8 cellular contexts compared by ENCODE assay signal in genomic region chr20:36754656-36755222, GRCh38. TPM values are rescaled to one million over a fixed set of nuclear protein-coding genes. Genes with fewer than 3 reads are reported as not detected.
DNase-seq lines count a peak whose midpoint lies in the region; ATAC-seq, FAIRE-seq and TF ChIP-seq lines count a peak whose summit lies in the region.

No MANE protein-coding gene starts in this region.

- ATAC-seq in gastroesophageal sphincter = peak; percentile 90
- ATAC-seq in omental fat pad (ENCODE audit: low FRiP score) = peak; percentile 76
- ATAC-seq in HG03280 (IDR thresholded peaks at IDR 0.05; ENCODE audit: unreplicated experiment) = no peak
- no peak for ATAC-seq in HG02885 (IDR thresholded peaks at IDR 0.05; ENCODE audit: poor library complexity, unreplicated experiment)

- no peak overlapping the region for H3K4me2 ChIP-seq in OCI-LY7 (ENCODE audit: low read length)

- H3K27me3 Mint-ChIP-seq in Calu3 (ENCODE audit: unreplicated experiment) = no peaks in the 10 kb centered on the region

- no peak overlapping the region for H3K27ac Mint-ChIP-seq in Calu3 (ENCODE audit: unreplicated experiment)

- peaks cover 17% of the 10 kb centered on the region for H3K36me3 Mint-ChIP-seq in Calu3 (ENCODE audit: insufficient read depth, unreplicated experiment)

- WGBS in gastroesophageal sphincter (ENCODE audit: low coverage in 1 of 2), 2 donors = 0 to 6% methylated on average over 1 to 2 of the region's 2 CpGs

- TF ChIP-seq CTCF in Calu3 (IDR thresholded peaks at IDR 0.05; ENCODE audit: unreplicated experiment) = peak; percentile 74
- peak; percentile 89 for TF ChIP-seq CTCF in OCI-LY7 (conservative IDR thresholded peaks at IDR 0.05; ENCODE audit: low read length)
- TF ChIP-seq CTCF in gastroesophageal sphincter (IDR thresholded peaks at IDR 0.05) = peak; percentile 56 to 86 (median 78)
- TF ChIP-seq CTCF in omental fat pad (IDR thresholded peaks at IDR 0.05) = no peak

- no peak overlapping the region for H2AFZ ChIP-seq in OCI-LY7 (ENCODE audit: low read length)

- no peaks in the 10 kb centered on the region for H3K9me3 Mint-ChIP-seq in Calu3 (ENCODE audit: low read depth, unreplicated experiment)

- CTCF ChIA-PET in Calu3 (lab: Charles Lee) = interaction anchor here (0.5 to 1.4 kb wide), 16 partner anchors 8 to 263 kb away, joined by 3 to 14 read pairs (median 3); partner anchors contain the start of genes DSN1, NDRG3, RAB5IF and TGIF2
- CTCF ChIA-PET in OCI-LY7 (lab: Charles Lee; ENCODE audit: unreplicated experiment) = interaction anchor here (0.9 to 1.7 kb wide), 4 partner anchors 9 to 142 kb away, joined by 3 to 10 read pairs (median 6); partner anchors contain the start of gene NDRG3

- peak; percentile 83 for FAIRE-seq in HTR-8/SVneo (lab: Jason Lieb, UNC)

- no peaks in the 10 kb centered on the region for H3K4me1 Mint-ChIP-seq in Calu3 (ENCODE audit: low read depth, unreplicated experiment)

- H3K79me2 ChIP-seq in OCI-LY7 (ENCODE audit: insufficient read depth, low read depth, low read length) = no peaks in the 10 kb centered on the region

- H3K27ac ChIP-seq in OCI-LY7 (ENCODE audit: low read depth, low read length, poor library complexity, severe bottlenecking) = peak overlapping the region; percentile 23
- H3K27ac ChIP-seq in gastroesophageal sphincter = peak overlapping the region in 3 of 4 donors; percentile 26 to 55 (median 28)

- peaks cover 89% of the 10 kb centered on the region for H3K36me3 ChIP-seq in OCI-LY7 (ENCODE audit: insufficient read depth, low read length)
- H3K36me3 ChIP-seq in gastroesophageal sphincter = peaks cover 0 to 41% of the 10 kb centered on the region in 2 donors

- H3K27me3 ChIP-seq in gastroesophageal sphincter = no peaks in the 10 kb centered on the region

- no peak for TF ChIP-seq EP300 in gastroesophageal sphincter (IDR thresholded peaks at IDR 0.05)

- no peaks in the 10 kb centered on the region for H4K20me1 ChIP-seq in OCI-LY7 (ENCODE audit: insufficient read depth, low read length)

- POLR2A ChIA-PET in OCI-LY7 (lab: Charles Lee) = interaction anchor here (0.9 to 1.7 kb wide), 2 partner anchors 9 to 17 kb away, joined by 3 to 6 read pairs; partner anchors contain the start of gene NDRG3

- H3K4me1 ChIP-seq in OCI-LY7 (ENCODE audit: insufficient read depth, low read length, poor library complexity, severe bottlenecking) (peaks cover 31% of the 10 kb centered on the region), gastroesophageal sphincter (peaks cover 0 to 11% (median 0%) of the 10 kb centered on the region in 3 donors)

- intact Hi-C loops in Calu3 (cut with micrococcal nuclease; ENCODE audit: unreplicated experiment) = loop anchor here (1.0 kb wide), 2 partner anchors 88 to 142 kb away; no protein-coding TSS in a partner anchor
- intact Hi-C loops in OCI-LY7 (cut with micrococcal nuclease; ENCODE audit: unreplicated experiment) = loop anchor here (1.0 to 5.0 kb wide), 2 partner anchors 142 to 247 kb away; no protein-coding TSS in a partner anchor

- H3K9me3 ChIP-seq in OCI-LY7 (ENCODE audit: low read length) (no peaks in the 10 kb centered on the region), gastroesophageal sphincter (no peaks in the 10 kb centered on the region)

- no peak overlapping the region for H3K4me3 Mint-ChIP-seq in Calu3 (ENCODE audit: low read depth, unreplicated experiment)

- no peaks in the 10 kb centered on the region for H3K9me2 ChIP-seq in OCI-LY7 (ENCODE audit: insufficient read depth, low read length)

- BruUV-seq in Calu3 (replicated peaks; lab: Mats Ljungman, UMichigan) (no TSS peak), OCI-LY7 (replicated peaks; lab: Mats Ljungman, UMichigan) (no TSS peak)

- H3K4me3 ChIP-seq in OCI-LY7 (ENCODE audit: low read depth, low read length, poor library complexity, severe bottlenecking) = no peak overlapping the region
- H3K4me3 ChIP-seq in gastroesophageal sphincter = no peak overlapping the region

- TF ChIP-seq POLR2A in gastroesophageal sphincter (IDR thresholded peaks at IDR 0.05) = no peak

- peak; percentile 65 for DNase-seq in Calu3
- peak; percentile 79 for DNase-seq in HTR-8/SVneo (ENCODE audit: insufficient read length, low spot score)
- peak; percentile 74 for DNase-seq in OCI-LY7 (ENCODE audit: low spot score)
- DNase-seq in activated effector memory CD4-positive, alpha-beta T cell treated with anti-CD3 and anti-CD28 coated beads, Interleukin-2, amount 50 U/mL, for 16 hours = peak; percentile 69
- no peak for DNase-seq in omental fat pad (ENCODE audit: low spot score)

RNA-seq across cellular contexts. Expression of gene NDRG3, which starts 8.8 kb away (rescaled TPM):
- total RNA-seq in Calu3 (2022) (16.6 and 18.0 TPM in 2 replicates), OCI-LY7 (2022) (22.1 and 25.0 TPM in 2 replicates), gastroesophageal sphincter (10 to 100 TPM; 13.3 to 37.1 (median 26.0) TPM), omental fat pad (10 to 100 TPM in 3 of 4 donors, 1 to 10 TPM in 1; 9.5 to 16.4 (median 14.3) TPM)
- total RNA-seq in OCI-LY7 (2014; rRNA removed; shearing (Covaris generic)) = 10.1 and 14.4 TPM in 2 replicates

RNA-seq across cellular contexts. Expression of gene DSN1, which starts 18.8 kb away (rescaled TPM):
- total RNA-seq in Calu3 (2022) (36.7 and 42.5 TPM in 2 replicates), OCI-LY7 (2022) (33.0 and 36.8 TPM in 2 replicates), gastroesophageal sphincter (1 to 10 TPM; 5.1 to 8.1 (median 6.0) TPM), omental fat pad (10 to 100 TPM in 1 of 4 donors, 1 to 10 TPM in 3; 4.5 to 13.9 (median 5.0) TPM)
- 37.6 and 38.3 TPM in 2 replicates for total RNA-seq in OCI-LY7 (2014; rRNA removed; shearing (Covaris generic))

Comparison
In these comparisons a context has a peak if more than half of its experiments do, and no peak if none do; other contexts are left out.
1. CTCF ChIP-seq: peak in Calu3 (single experiment), OCI-LY7 (single experiment) and gastroesophageal sphincter (4 of 4); none in omental fat pad (0 of 3).
2. ATAC-seq: peak in gastroesophageal sphincter (single experiment) and omental fat pad (single experiment); none in HG03280 (single experiment) and HG02885 (single experiment).